Comparison of ENCODE assay signal across 1 cellular context in the genomic region with DNA sequence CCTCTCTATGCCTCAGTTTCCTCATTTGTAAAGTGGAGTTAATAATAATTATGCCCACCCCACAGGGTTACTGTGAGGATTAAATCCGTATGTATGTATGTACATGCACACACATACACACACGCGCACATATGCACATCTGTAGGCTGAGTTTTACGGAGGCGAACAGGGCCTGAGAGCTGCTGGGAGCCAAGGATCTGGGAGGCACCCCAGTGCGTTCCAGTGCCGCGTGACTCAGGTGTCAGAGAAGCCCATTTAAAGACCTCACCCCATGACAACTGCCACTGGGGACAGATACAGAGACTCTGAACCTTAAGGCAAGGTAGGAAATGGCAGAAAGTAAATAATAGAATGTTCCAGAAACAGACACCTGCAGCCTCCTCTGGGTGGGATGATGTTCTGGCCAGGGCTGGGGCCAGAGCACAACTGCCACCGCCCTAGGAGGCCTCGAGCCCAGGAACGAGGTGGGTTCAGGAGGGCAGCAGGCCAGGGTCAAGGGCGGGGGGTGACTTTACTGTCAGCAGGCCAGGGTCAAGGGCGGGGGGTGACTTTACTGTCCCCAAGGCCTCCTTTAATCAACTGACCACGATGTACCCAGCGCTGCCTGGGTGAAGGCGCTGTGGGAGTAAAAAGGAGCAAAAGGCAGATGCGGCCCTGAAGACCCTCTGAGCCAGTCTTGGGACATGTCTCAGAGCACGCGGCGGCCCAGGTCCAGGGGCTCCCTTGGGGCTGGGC.
TF ChIP-seq lines count a peak whose summit lies in the region.

No MANE protein-coding gene starts in this region.

TF ChIP-seq in HepG2, 621 proteins besides CTCF, POLR2A, EP300 and RAD21 (continued from another document):
- TF ChIP-seq, protein P1, sequence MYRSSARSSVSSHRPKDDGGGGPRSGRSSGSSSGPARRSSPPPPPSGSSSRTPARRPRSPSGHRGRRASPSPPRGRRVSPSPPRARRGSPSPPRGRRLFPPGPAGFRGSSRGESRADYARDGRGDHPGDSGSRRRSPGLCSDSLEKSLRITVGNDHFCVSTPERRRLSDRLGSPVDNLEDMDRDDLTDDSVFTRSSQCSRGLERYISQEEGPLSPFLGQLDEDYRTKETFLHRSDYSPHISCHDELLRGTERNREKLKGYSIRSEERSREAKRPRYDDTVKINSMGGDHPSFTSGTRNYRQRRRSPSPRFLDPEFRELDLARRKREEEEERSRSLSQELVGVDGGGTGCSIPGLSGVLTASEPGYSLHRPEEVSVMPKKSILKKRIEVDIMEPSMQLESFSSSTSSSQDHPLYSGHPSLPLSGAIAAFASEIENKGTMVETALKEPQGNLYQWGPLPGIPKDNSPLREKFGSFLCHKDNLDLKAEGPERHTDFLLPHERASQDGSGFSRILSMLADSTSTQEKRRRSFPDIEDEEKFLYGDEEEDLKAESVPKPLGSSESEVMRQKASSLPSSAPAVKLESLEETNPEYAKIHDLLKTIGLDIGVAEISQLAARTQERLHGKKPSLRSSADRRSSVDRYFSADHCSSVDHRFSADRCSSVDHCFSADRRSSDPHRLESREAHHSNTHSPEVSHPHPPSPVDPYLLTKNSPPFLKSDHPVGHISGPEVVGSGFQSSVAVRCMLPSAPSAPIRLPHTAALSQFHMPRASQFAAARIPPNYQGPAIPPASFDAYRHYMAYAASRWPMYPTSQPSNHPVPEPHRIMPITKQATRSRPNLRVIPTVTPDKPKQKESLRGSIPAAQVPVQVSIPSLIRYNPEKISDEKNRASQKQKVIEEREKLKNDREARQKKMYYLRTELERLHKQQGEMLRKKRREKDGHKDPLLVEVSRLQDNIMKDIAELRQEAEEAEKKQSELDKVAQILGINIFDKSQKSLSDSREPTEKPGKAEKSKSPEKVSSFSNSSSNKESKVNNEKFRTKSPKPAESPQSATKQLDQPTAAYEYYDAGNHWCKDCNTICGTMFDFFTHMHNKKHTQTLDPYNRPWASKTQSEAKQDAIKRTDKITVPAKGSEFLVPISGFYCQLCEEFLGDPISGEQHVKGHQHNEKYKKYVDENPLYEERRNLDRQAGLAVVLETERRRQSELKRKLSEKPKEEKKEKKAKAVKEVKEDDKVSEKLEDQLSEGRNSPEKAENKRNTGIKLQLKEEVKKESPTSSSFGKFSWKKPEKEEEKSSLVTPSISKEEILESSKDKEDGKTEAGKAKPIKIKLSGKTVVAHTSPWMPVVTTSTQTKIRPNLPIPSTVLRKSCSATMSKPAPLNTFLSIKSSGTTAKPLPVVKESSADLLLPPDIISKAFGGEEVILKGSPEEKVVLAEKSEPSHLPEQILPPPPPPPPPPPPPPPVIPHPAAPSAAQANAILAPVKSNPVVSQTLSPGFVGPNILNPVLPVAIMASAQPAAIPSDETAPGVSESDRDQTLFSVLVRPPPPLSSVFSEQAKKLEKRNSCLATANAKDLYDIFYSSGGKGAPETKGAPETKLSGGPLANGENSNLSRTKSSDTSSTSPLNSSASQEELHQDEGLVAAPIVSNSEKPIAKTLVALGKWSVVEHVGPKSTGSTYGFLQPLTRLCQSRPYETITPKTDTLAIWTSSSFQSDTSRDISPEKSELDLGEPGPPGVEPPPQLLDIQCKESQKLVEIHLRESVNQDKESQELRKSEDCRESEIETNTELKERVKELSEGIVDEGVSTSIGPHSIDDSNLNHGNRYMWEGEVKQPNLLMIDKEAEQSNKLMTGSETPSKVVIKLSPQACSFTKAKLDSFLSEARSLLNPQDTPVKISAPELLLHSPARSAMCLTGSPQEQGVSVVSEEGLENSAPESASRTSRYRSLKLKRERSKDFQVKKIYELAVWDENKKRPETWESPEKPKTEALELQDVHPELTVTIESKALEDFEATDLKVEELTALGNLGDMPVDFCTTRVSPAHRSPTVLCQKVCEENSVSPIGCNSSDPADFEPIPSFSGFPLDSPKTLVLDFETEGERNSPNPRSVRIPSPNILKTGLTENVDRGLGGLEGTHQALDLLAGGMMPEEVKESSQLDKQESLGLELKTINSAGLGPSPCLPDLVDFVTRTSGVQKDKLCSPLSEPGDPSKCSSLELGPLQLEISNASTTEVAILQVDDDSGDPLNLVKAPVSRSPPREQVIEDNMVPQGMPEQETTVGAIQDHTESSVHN (CRISPR knock-in tag; IDR thresholded peaks at IDR 0.05): no peak
- TF ChIP-seq ELF3 (CRISPR knock-in tag; IDR thresholded peaks at IDR 0.05): no peak
TF ChIP-seq in HepG2: peak in this region for 1.
